In the genomic region with DNA sequence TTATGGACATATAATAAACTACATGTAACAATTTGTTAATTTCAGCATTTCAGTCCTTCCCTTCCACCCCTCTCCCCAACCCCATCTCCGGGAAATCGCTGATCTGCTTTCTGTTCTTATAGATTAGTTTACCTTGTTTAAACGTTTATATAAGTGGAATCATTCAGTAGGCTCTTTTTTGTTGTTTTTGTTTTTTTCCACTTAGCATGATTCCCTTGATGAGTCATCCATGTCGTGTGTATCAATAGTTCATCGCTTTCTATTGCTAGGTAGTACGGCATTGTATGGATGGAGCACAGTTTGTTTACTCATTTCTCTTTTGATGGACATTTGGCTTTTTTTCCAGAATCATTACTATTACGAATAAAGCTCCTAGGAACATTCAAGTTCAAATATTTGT, we compare ENCODE assay signal across 23 cellular contexts. TPM values are rescaled to one million over a fixed set of nuclear protein-coding genes. Genes with fewer than 3 reads are reported as not detected.
A peak's percentile ranks its signal among the peaks of the same experiment; 100 is the strongest.
DNase-seq lines count a peak whose midpoint lies in the region; ATAC-seq, FAIRE-seq and TF ChIP-seq lines count a peak whose summit lies in the region.
"Had no signal": no experiment of that assay in that cellular context is flagged by ENCODE, and none has a peak within 500 bp of the region (broad histone marks: within the 10 kb centered on the region; RNA-seq: fewer than 3 reads in every experiment).

No MANE protein-coding gene starts in this region.

- no peaks in the 10 kb centered on the region for H3K36me3 ChIP-seq in endothelial cell of umbilical vein (ENCODE audit: control insufficient read depth in 2 of 2, extremely low read depth in 1 of 2, insufficient read depth in 2 of 2, low read length in 2 of 2)
- H3K36me3 ChIP-seq: BE2C; BLaER1 treated with 17β-estradiol and CSF1 and Interleukin-3, amounts not matched to agents 10 nM and 100 nM had no signal

- no peak overlapping the region for H2AFZ ChIP-seq in endothelial cell of umbilical vein (ENCODE audit: low read depth, low read length)

- peak overlapping the region; percentile 24 for H3K27ac Mint-ChIP-seq in activated naive CD4-positive, alpha-beta T cell treated with anti-CD3 and anti-CD28 coated beads, Interleukin-2, amount 50 U/mL, for 24 hours
- H3K27ac Mint-ChIP-seq in activated naive CD4-positive, alpha-beta T cell treated with anti-CD3 and anti-CD28 coated beads, Interleukin-2, amount 50 U/mL, for 72 hours: no peak overlapping the region
- H3K27ac Mint-ChIP-seq in progenitor cell of endocrine pancreas: peak overlapping the region; percentile 43
- H3K27ac Mint-ChIP-seq: CD14-positive monocyte; CD4-positive, alpha-beta T cell; CD8-positive, alpha-beta memory T cell; GM23338; H9 had no signal

- H3K4me1 Mint-ChIP-seq in activated naive CD4-positive, alpha-beta T cell treated with anti-CD3 and anti-CD28 coated beads, Interleukin-2, amount 50 U/mL, for 24 hours: no peaks in the 10 kb centered on the region
- H3K4me1 Mint-ChIP-seq in progenitor cell of endocrine pancreas (ENCODE audit: low read depth): no peaks in the 10 kb centered on the region
- H3K4me1 Mint-ChIP-seq: CD14-positive monocyte; CD8-positive, alpha-beta memory T cell; GM23338; H9 had no signal

- CTCF ChIA-PET in endothelial cell of umbilical vein (lab: Charles Lee): interaction anchor here (1.3 kb wide), 1 partner anchor 76 kb away, joined by 4 read pairs; no protein-coding TSS in a partner anchor

- TF ChIP-seq CTCF in endothelial cell of umbilical vein (IDR thresholded peaks at IDR 0.05; ENCODE audit: extremely low read depth in 1 of 2, insufficient read depth in 1 of 2, low read depth in 1 of 2, low read length in 2 of 2): no peak
- TF ChIP-seq CTCF in progenitor cell of endocrine pancreas (IDR thresholded peaks at IDR 0.05; ENCODE audit: unreplicated experiment): no peak

- no peak overlapping the region for H3K27ac ChIP-seq in endothelial cell of umbilical vein (ENCODE audit: insufficient read depth, low read depth, low read length)
- H3K27ac ChIP-seq: BLaER1 treated with 17β-estradiol and CSF1 and Interleukin-3, amounts not matched to agents 10 nM and 100 nM had no signal

- H3K36me3 Mint-ChIP-seq in activated naive CD4-positive, alpha-beta T cell treated with anti-CD3 and anti-CD28 coated beads, Interleukin-2, amount 50 U/mL, for 24 hours: no peaks in the 10 kb centered on the region
- H3K36me3 Mint-ChIP-seq in activated naive CD4-positive, alpha-beta T cell treated with anti-CD3 and anti-CD28 coated beads, Interleukin-2, amount 50 U/mL, for 72 hours: peaks cover 3 to 6% of the 10 kb centered on the region in 2 donors
- peaks cover 1% of the 10 kb centered on the region for H3K36me3 Mint-ChIP-seq in progenitor cell of endocrine pancreas (ENCODE audit: insufficient read depth)
- H3K36me3 Mint-ChIP-seq: CD14-positive monocyte; CD8-positive, alpha-beta memory T cell had no signal

- peaks cover 24 to 38% of the 10 kb centered on the region in 2 experiments for H3K27me3 ChIP-seq in endothelial cell of umbilical vein (ENCODE audit: control insufficient read depth in 2 of 2, insufficient read depth in 2 of 2, low read length in 2 of 2)
- H3K27me3 ChIP-seq: BLaER1 treated with 17β-estradiol and CSF1 and Interleukin-3, amounts not matched to agents 10 nM and 100 nM had no signal

- no TSS peak for BruUV-seq in endothelial cell of umbilical vein (replicated peaks; lab: Mats Ljungman, UMichigan)

- no peak overlapping the region for H3K4me3 ChIP-seq in endothelial cell of umbilical vein (replicated peaks in 1 of 3; ENCODE audit: insufficient read depth in 1 of 3, low read depth in 1 of 3, low read length in 3 of 3)
- H3K4me3 ChIP-seq: BLaER1 treated with 17β-estradiol and CSF1 and Interleukin-3, amounts not matched to agents 10 nM and 100 nM; GM12878; GM23338 had no signal

- intact Hi-C loops in endothelial cell of umbilical vein (cut with micrococcal nuclease): no loop called here

- H3K4me1 ChIP-seq in endothelial cell of umbilical vein (ENCODE audit: control insufficient read depth, extremely low read depth, insufficient read depth, low read length): no peaks in the 10 kb centered on the region
- H3K4me1 ChIP-seq: BE2C; BLaER1 treated with 17β-estradiol and CSF1 and Interleukin-3, amounts not matched to agents 10 nM and 100 nM had no signal

- dilution Hi-C loops in endothelial cell of umbilical vein (cut with MboI; ENCODE audit: extremely low pct_ligation_motif_present, low sequenced_read_pairs): no loop called here

- POLR2A ChIA-PET in endothelial cell of umbilical vein (lab: Charles Lee): no interaction called here

- FAIRE-seq in endothelial cell of umbilical vein (lab: Jason Lieb, UNC): no peak
- FAIRE-seq: D721Med, GM12878, GM19239 had no signal

- peaks cover 11% of the 10 kb centered on the region for H3K9me3 Mint-ChIP-seq in activated naive CD4-positive, alpha-beta T cell treated with anti-CD3 and anti-CD28 coated beads, Interleukin-2, amount 50 U/mL, for 24 hours
- peaks cover 8% of the 10 kb centered on the region in 2 donors for H3K9me3 Mint-ChIP-seq in activated naive CD4-positive, alpha-beta T cell treated with anti-CD3 and anti-CD28 coated beads, Interleukin-2, amount 50 U/mL, for 72 hours
- H3K9me3 Mint-ChIP-seq in progenitor cell of endocrine pancreas (ENCODE audit: low read depth): peaks cover 22% of the 10 kb centered on the region

- no peak overlapping the region for H3K4me2 ChIP-seq in endothelial cell of umbilical vein (ENCODE audit: insufficient read depth, low read length)
- H3K4me2 ChIP-seq: BLaER1 treated with 17β-estradiol and CSF1 and Interleukin-3, amounts not matched to agents 10 nM and 100 nM; GM23338 had no signal

- no peak for TF ChIP-seq POLR2A in endothelial cell of umbilical vein (IDR thresholded peaks at IDR 0.05; ENCODE audit: low read depth, low read length)

- no peaks in the 10 kb centered on the region for H4K20me1 ChIP-seq in endothelial cell of umbilical vein (replicated peaks; ENCODE audit: control insufficient read depth, extremely low read depth, insufficient read depth, low read length)
- H4K20me1 ChIP-seq: BLaER1 treated with 17β-estradiol and CSF1 and Interleukin-3, amounts not matched to agents 10 nM and 100 nM had no signal

- H3K79me2 ChIP-seq in endothelial cell of umbilical vein (ENCODE audit: control insufficient read depth, insufficient read depth, low read length): no peaks in the 10 kb centered on the region

- H3K27me3 Mint-ChIP-seq in activated naive CD4-positive, alpha-beta T cell treated with anti-CD3 and anti-CD28 coated beads, Interleukin-2, amount 50 U/mL, for 24 hours: peaks cover 28% of the 10 kb centered on the region
- H3K27me3 Mint-ChIP-seq in progenitor cell of endocrine pancreas: peaks cover 15% of the 10 kb centered on the region

- DNase-seq in activated naive CD4-positive, alpha-beta T cell treated with anti-CD3 and anti-CD28 coated beads, Interleukin-2, amount 50 U/mL, for 72 hours (ENCODE audit: low spot score in 2 of 2): no peak
- DNase-seq in ELR (ENCODE audit: low read depth) (peak; percentile 17), endothelial cell of umbilical vein (ENCODE audit: low read depth, low spot score) (no peak), progenitor cell of endocrine pancreas (ENCODE audit: low spot score, unreplicated experiment) (no peak), AG08395 (ENCODE audit: low spot score) (no peak), SIG-M5 (lab: John Stamatoyannopoulos, UW) (no peak), Ammon's horn (ENCODE audit: low spot score) (no peak)
- DNase-seq: 8988T; BE2C; CD4-positive, alpha-beta T cell; CD8-positive, alpha-beta memory T cell; DMS 273 treated with DMSO at 0.1 percent for 48 hours; DND-41; GDM1; H9 had no signal

- H3K9ac ChIP-seq in endothelial cell of umbilical vein (replicated peaks; ENCODE audit: extremely low read depth, insufficient read depth, low read length): no peak overlapping the region
- H3K9ac ChIP-seq: BLaER1 treated with 17β-estradiol and CSF1 and Interleukin-3, amounts not matched to agents 10 nM and 100 nM had no signal

- H3K9me1 ChIP-seq in endothelial cell of umbilical vein (replicated peaks; ENCODE audit: control insufficient read depth, extremely low read depth, insufficient read depth, low read length): no peaks in the 10 kb centered on the region

- no peak for ATAC-seq in activated naive CD4-positive, alpha-beta T cell treated with anti-CD3 and anti-CD28 coated beads, Interleukin-2, amount 50 U/mL, for 72 hours
- ATAC-seq: GM12878, GM23338, HCT116 had no signal

- no peaks in the 10 kb centered on the region for H3K9me3 ChIP-seq in endothelial cell of umbilical vein (replicated peaks; ENCODE audit: control insufficient read depth, insufficient read depth, low read length)

- H3K4me3 Mint-ChIP-seq in activated naive CD4-positive, alpha-beta T cell treated with anti-CD3 and anti-CD28 coated beads, Interleukin-2, amount 50 U/mL, for 24 hours: no peak overlapping the region
- no peak overlapping the region for H3K4me3 Mint-ChIP-seq in progenitor cell of endocrine pancreas (ENCODE audit: low read depth)
- H3K4me3 Mint-ChIP-seq: CD14-positive monocyte; CD4-positive, alpha-beta T cell; CD8-positive, alpha-beta memory T cell; GM23338; H9 had no signal

TF ChIP-seq in endothelial cell of umbilical vein, 7 proteins besides CTCF, POLR2A, EP300 and RAD21:
- TF ChIP-seq JUN (IDR thresholded peaks at IDR 0.05; ENCODE audit: borderline replicate concordance, insufficient read depth, insufficient read length, low read depth) (peak; percentile 25), FOS (IDR thresholded peaks at IDR 0.05; ENCODE audit: borderline replicate concordance, insufficient read depth, low read length) (no peak)

RNA-seq across cellular contexts. Expression of a gene that starts 23.5 kb away (rescaled TPM):
- under 1 TPM in 1 of 2 donors, not detected in 1; 0.64 TPM for total RNA-seq in activated naive CD4-positive, alpha-beta T cell treated with anti-CD3 and anti-CD28 coated beads, Interleukin-2, amount 50 U/mL, for 72 hours
- total RNA-seq in endothelial cell of umbilical vein (145 and 167 TPM in 2 replicates), progenitor cell of endocrine pancreas (93.2 and 94.4 TPM in 2 replicates)
- polyA plus RNA-seq in endothelial cell of umbilical vein: 129 and 130 TPM in 2 replicates
- polyA plus RNA-seq in endothelial cell of umbilical vein (2011; cell fraction: cytosol; rRNA removed): 123 and 135 TPM in 2 replicates
- polyA plus RNA-seq in endothelial cell of umbilical vein (2011; cell fraction: nucleus; rRNA removed): 200 and 222 TPM in 2 replicates
- 67.7 and 69.8 TPM in 2 replicates for polyA plus RNA-seq in endothelial cell of umbilical vein (2012)
- polyA minus RNA-seq in endothelial cell of umbilical vein: 186 and 195 TPM in 2 replicates
- polyA minus RNA-seq in endothelial cell of umbilical vein (2011; cell fraction: cytosol; rRNA and poly(A)+ RNA removed): 41.2 TPM
- polyA minus RNA-seq in endothelial cell of umbilical vein (2011; cell fraction: nucleus; rRNA and poly(A)+ RNA removed): 95.7 and 170 TPM in 2 replicates
- total RNA-seq: CD4-positive, alpha-beta T cell; CD8-positive, alpha-beta memory T cell had no signal
- polyA plus RNA-seq: CD14-positive monocyte had no signal

Comparison
In these comparisons a context has a peak if more than half of its experiments do, and no peak if none do; other contexts are left out.
1. H3K27ac Mint-ChIP-seq: peak in activated naive CD4-positive, alpha-beta T cell treated with anti-CD3 and anti-CD28 coated beads, Interleukin-2, amount 50 U/mL, for 24 hours (single experiment) and progenitor cell of endocrine pancreas (single experiment); none in activated naive CD4-positive, alpha-beta T cell treated with anti-CD3 and anti-CD28 coated beads, Interleukin-2, amount 50 U/mL, for 72 hours (0 of 2).
2. RNA of a gene that starts 23.5 kb away (total RNA-seq): 145 to 167 TPM in endothelial cell of umbilical vein and 93.2 to 94.4 TPM in progenitor cell of endocrine pancreas; 0.64 TPM in activated naive CD4-positive, alpha-beta T cell treated with anti-CD3 and anti-CD28 coated beads, Interleukin-2, amount 50 U/mL, for 72 hours; every median in the first group is over 10 times any median in the second.